Comparison of ENCODE assay signal across 8 cellular contexts in genomic region chr1:234373938-234374240, GRCh38. TPM values are rescaled to one million over a fixed set of nuclear protein-coding genes. Genes with fewer than 3 reads are reported as not detected.
A peak's percentile ranks its signal among the peaks of the same experiment; 100 is the strongest.
DNase-seq lines count a peak whose midpoint lies in the region; ATAC-seq, FAIRE-seq and TF ChIP-seq lines count a peak whose summit lies in the region.

No MANE protein-coding gene starts in this region.

- FAIRE-seq in small intestine (lab: Jason Lieb, UNC), result no peak

- H3K4me1 ChIP-seq in small intestine (ENCODE audit: control insufficient read depth in 2 of 2, insufficient read depth in 1 of 2, low read depth in 1 of 2, low read length in 1 of 2), result no peaks in the 10 kb centered on the region

- ATAC-seq in GM18517 (IDR thresholded peaks at IDR 0.05; ENCODE audit: unreplicated experiment) (peak; percentile 15), HG02759 (IDR thresholded peaks at IDR 0.05; ENCODE audit: unreplicated experiment) (peak; percentile 14), left cardiac atrium (peak; percentile 41 to 64), GM21737 (IDR thresholded peaks at IDR 0.05; ENCODE audit: unreplicated experiment) (no peak)

- H3K9me3 ChIP-seq in WERI-Rb-1 (ENCODE audit: severe bottlenecking) (no peaks in the 10 kb centered on the region), small intestine (ENCODE audit: control insufficient read depth, low read depth) (no peaks in the 10 kb centered on the region)

- 1 to 3% (median 1%) methylated on average over 6 of the region's 6 CpGs for WGBS in small intestine, 3 donors

- intact Hi-C loops in left cardiac atrium (cut with DNase I), result no loop called here

- peak overlapping the region; percentile 94 for H3K4me3 ChIP-seq in WERI-Rb-1 (ENCODE audit: low read depth, low read length)
- H3K4me3 ChIP-seq in small intestine (ENCODE audit: low read depth in 1 of 2, low read length in 2 of 2), result peak overlapping the region; percentile 42 to 90

- peak overlapping the region; percentile 88 for H3K27ac ChIP-seq in WERI-Rb-1
- H3K27ac ChIP-seq in small intestine (ENCODE audit: low read depth in 1 of 2, low read length in 1 of 2), result peak overlapping the region; percentile 92 to 93

- H3K27me3 ChIP-seq in WERI-Rb-1 (ENCODE audit: insufficient read depth, low read depth, severe bottlenecking) (no peaks in the 10 kb centered on the region), small intestine (ENCODE audit: control insufficient read depth in 2 of 2, insufficient read depth in 2 of 2, low read length in 2 of 2) (no peaks in the 10 kb centered on the region)

- DNase-seq in WERI-Rb-1 (peak; percentile 77), left cardiac atrium (no peak), small intestine (no peak), C1 segment of cervical spinal cord (lab: John Stamatoyannopoulos, UW) (no peak), NCI-H446 (lab: John Stamatoyannopoulos, UW) (no peak)

- H3K36me3 ChIP-seq in WERI-Rb-1 (peaks cover 42% of the 10 kb centered on the region), small intestine (ENCODE audit: control insufficient read depth in 2 of 2, insufficient read depth in 2 of 2, low read length in 2 of 2) (peaks cover 7 to 11% of the 10 kb centered on the region in 2 donors)

- no peak for TF ChIP-seq CTCF in WERI-Rb-1 (IDR thresholded peaks at IDR 0.05; ENCODE audit: low read depth, low read length)

RNA-seq across cellular contexts. Expression of gene COA6, which starts 0.6 kb away (rescaled TPM):
- 10 to 100 TPM; 30.8 to 37.8 TPM for total RNA-seq in left cardiac atrium
- polyA plus RNA-seq in small intestine, result 100 to 1,000 TPM in 1 of 3 donors, 10 to 100 TPM in 2; 88.7 to 154 (median 88.9) TPM
